In genomic region chr3:109804697-109805096, GRCh38 we compare ENCODE assay signal across 17 cellular contexts.
A peak's percentile ranks its signal among the peaks of the same experiment; 100 is the strongest.
DNase-seq lines count a peak whose midpoint lies in the region; ATAC-seq and TF ChIP-seq lines count a peak whose summit lies in the region.
"Had no signal": no experiment of that assay in that cellular context is flagged by ENCODE, and none has a peak within 500 bp of the region (broad histone marks: within the 10 kb centered on the region; RNA-seq: fewer than 3 reads in every experiment).

No MANE protein-coding gene starts in this region.

- peaks cover 61% of the 10 kb centered on the region for H3K4me1 Mint-ChIP-seq in activated T-cell treated with anti-CD3 and anti-CD28 coated beads, Interleukin-2, amount 50 U/mL, for 24 hours (ENCODE audit: low read depth)
- peaks cover 37% of the 10 kb centered on the region for H3K4me1 Mint-ChIP-seq in activated naive CD8-positive, alpha-beta T cell treated with anti-CD3 and anti-CD28 coated beads for 36 hours
- peaks cover 5% of the 10 kb centered on the region for H3K4me1 Mint-ChIP-seq in chondrocyte (ENCODE audit: low read depth)

- H3K9me3 ChIP-seq in effector memory CD4-positive, alpha-beta T cell (ENCODE audit: control insufficient read depth, low read length) = peaks cover 5% of the 10 kb centered on the region
- H3K9me3 ChIP-seq: pancreas, thyroid gland had no signal

- peaks cover 20% of the 10 kb centered on the region for H3K4me1 ChIP-seq in effector memory CD4-positive, alpha-beta T cell (ENCODE audit: control insufficient read depth, insufficient read depth, low read length, poor library complexity, severe bottlenecking)
- H3K4me1 ChIP-seq: pancreas, thyroid gland had no signal

- peaks cover 2% of the 10 kb centered on the region for H3K36me3 Mint-ChIP-seq in activated T-cell treated with anti-CD3 and anti-CD28 coated beads, Interleukin-2, amount 50 U/mL, for 24 hours (ENCODE audit: low read depth)
- peaks cover 17% of the 10 kb centered on the region for H3K36me3 Mint-ChIP-seq in activated naive CD8-positive, alpha-beta T cell treated with anti-CD3 and anti-CD28 coated beads for 36 hours
- H3K36me3 Mint-ChIP-seq in chondrocyte (ENCODE audit: low read depth) = peaks cover 3% of the 10 kb centered on the region

- TF ChIP-seq CTCF in coronary artery (IDR thresholded peaks at IDR 0.05) = no peak
- no peak for TF ChIP-seq CTCF in chondrocyte (IDR thresholded peaks at IDR 0.05)

- no peaks in the 10 kb centered on the region for H3K27me3 ChIP-seq in effector memory CD4-positive, alpha-beta T cell (replicated peaks; ENCODE audit: control insufficient read depth, insufficient read depth, low read length, poor library complexity, severe bottlenecking)
- H3K27me3 ChIP-seq: pancreas, thyroid gland had no signal

- DNase-seq in activated T-cell treated with anti-CD3 and anti-CD28 coated beads, Interleukin-2, amount 50 U/mL, for 24 hours = no peak
- no peak for DNase-seq in activated T-cell treated with anti-CD3 and anti-CD28 coated beads, Interleukin-2, amount 50 U/mL, for 1 hour
- DNase-seq in activated naive CD8-positive, alpha-beta T cell treated with anti-CD3 and anti-CD28 coated beads for 36 hours = no peak
- DNase-seq in renal cortical epithelial cell (ENCODE audit: low read depth) (peak; percentile 60), coronary artery (ENCODE audit: low spot score) (no peak), chondrocyte (ENCODE audit: low spot score) (no peak)
- DNase-seq in effector memory CD4-positive, alpha-beta T cell = no peak
- DNase-seq: amygdala; effector CD4-positive, alpha-beta T cell; foreskin melanocyte; KBM-7; midbrain; NCI-H526; pancreas; stimulated activated CD4-positive, alpha-beta T cell treated with anti-CD3 and anti-CD28 coated beads, Interleukin-12 subunit alpha, Interleukin-12 subunit beta, amount 100 ng/mL, for 4 hours; thyroid gland had no signal

- no peak overlapping the region for H3K4me3 ChIP-seq in coronary artery
- no peak overlapping the region for H3K4me3 ChIP-seq in effector memory CD4-positive, alpha-beta T cell (ENCODE audit: insufficient read depth, low read depth, low read length, poor library complexity, severe bottlenecking)
- H3K4me3 ChIP-seq: pancreas, thyroid gland had no signal

- H3K4me3 Mint-ChIP-seq in activated T-cell treated with anti-CD3 and anti-CD28 coated beads, Interleukin-2, amount 50 U/mL, for 24 hours = no peak overlapping the region
- H3K4me3 Mint-ChIP-seq in activated naive CD8-positive, alpha-beta T cell treated with anti-CD3 and anti-CD28 coated beads for 36 hours = peak overlapping the region; percentile 23
- H3K4me3 Mint-ChIP-seq in chondrocyte (ENCODE audit: unreplicated experiment) = no peak overlapping the region

- peaks cover 17% of the 10 kb centered on the region for H3K9me3 Mint-ChIP-seq in activated T-cell treated with anti-CD3 and anti-CD28 coated beads, Interleukin-2, amount 50 U/mL, for 24 hours
- peaks cover 20% of the 10 kb centered on the region for H3K9me3 Mint-ChIP-seq in activated naive CD8-positive, alpha-beta T cell treated with anti-CD3 and anti-CD28 coated beads for 36 hours
- peaks cover 4% of the 10 kb centered on the region for H3K9me3 Mint-ChIP-seq in chondrocyte (ENCODE audit: low read depth)

- H3K27me3 Mint-ChIP-seq in activated T-cell treated with anti-CD3 and anti-CD28 coated beads, Interleukin-2, amount 50 U/mL, for 24 hours = no peaks in the 10 kb centered on the region
- H3K27me3 Mint-ChIP-seq in activated naive CD8-positive, alpha-beta T cell treated with anti-CD3 and anti-CD28 coated beads for 36 hours = no peaks in the 10 kb centered on the region
- no peaks in the 10 kb centered on the region for H3K27me3 Mint-ChIP-seq in chondrocyte (ENCODE audit: low read depth)

- H3K27ac Mint-ChIP-seq in activated T-cell treated with anti-CD3 and anti-CD28 coated beads, Interleukin-2, amount 50 U/mL, for 24 hours = peak overlapping the region; percentile 30
- peak overlapping the region; percentile 0 for H3K27ac Mint-ChIP-seq in activated naive CD8-positive, alpha-beta T cell treated with anti-CD3 and anti-CD28 coated beads for 36 hours
- H3K27ac Mint-ChIP-seq in chondrocyte (ENCODE audit: unreplicated experiment) = no peak overlapping the region

- ATAC-seq in HG02678 (IDR thresholded peaks at IDR 0.05; ENCODE audit: unreplicated experiment) = peak; percentile 44
- ATAC-seq: pancreas had no signal

- H3K27ac ChIP-seq in coronary artery = no peak overlapping the region
- H3K27ac ChIP-seq in effector memory CD4-positive, alpha-beta T cell (ENCODE audit: insufficient read depth, low read length, poor library complexity, severe bottlenecking) = no peak overlapping the region
- H3K27ac ChIP-seq: pancreas, thyroid gland had no signal

- H3K36me3 ChIP-seq in effector memory CD4-positive, alpha-beta T cell (ENCODE audit: control insufficient read depth, insufficient read depth, low read length) = no peaks in the 10 kb centered on the region
- H3K36me3 ChIP-seq: pancreas, thyroid gland had no signal
